ENCODE assay signal across 8 cellular contexts in the genomic region with DNA sequence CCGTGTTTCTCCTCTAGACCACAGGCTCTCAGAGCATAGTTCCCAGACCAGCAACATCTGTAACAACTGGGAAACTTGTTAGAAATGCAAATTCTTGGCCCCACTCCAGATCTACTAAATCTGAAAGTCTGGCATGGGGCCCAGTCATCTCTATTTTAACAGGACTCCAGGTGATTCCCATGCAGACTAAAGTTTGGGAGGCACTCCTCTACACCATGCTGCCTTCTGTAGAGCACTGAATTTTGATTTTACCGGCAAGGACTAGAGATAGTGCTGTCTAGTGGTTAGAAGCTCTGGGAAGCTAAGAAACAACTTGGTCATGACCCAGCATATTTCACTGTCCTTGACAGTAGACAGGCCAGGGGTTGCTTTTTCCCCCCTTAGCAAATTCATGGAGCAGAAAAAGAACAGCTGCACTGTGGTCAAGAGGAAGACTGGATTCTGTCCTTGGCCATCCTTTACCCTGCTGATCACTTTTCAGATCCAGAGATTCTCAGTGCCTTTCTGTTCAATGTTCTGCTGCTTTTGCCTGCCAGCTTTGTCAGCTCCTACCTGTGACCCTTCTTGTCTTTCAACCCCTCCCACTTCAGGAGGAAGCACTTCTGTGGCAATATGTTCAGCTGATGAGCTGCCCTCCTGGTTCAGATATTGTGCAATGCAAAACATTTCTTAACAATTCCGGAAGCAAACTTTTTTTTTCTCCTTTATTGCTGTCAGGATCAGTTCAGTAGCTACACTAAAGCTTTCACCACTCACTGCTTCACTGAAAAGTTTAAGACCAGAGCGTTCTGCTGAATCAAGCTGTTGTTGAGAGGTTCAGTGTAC.
DNase-seq lines count a peak whose midpoint lies in the region; ATAC-seq and TF ChIP-seq lines count a peak whose summit lies in the region.

No MANE protein-coding gene starts in this region.

- peaks cover 5% of the 10 kb centered on the region for H3K9me3 Mint-ChIP-seq in activated CD4-positive, alpha-beta T cell treated with anti-CD3 and anti-CD28 coated beads, Interleukin-2, amount 10 ng/mL, durations not matched to agents 24 days and 14 days
- H3K9me3 Mint-ChIP-seq in stimulated activated effector memory CD8-positive, alpha-beta T cell treated with anti-CD3 and anti-CD28 coated beads, Interleukin-12 subunit alpha, Interleukin-12 subunit beta, amount 100 ng/mL, for 72 hours = peaks cover 3% of the 10 kb centered on the region

- no peak overlapping the region for H3K4me3 ChIP-seq in SJCRH30
- H3K4me3 ChIP-seq in cardiac muscle cell = no peak overlapping the region

- H3K4me1 ChIP-seq in SJCRH30 = peaks cover 23% of the 10 kb centered on the region
- peaks cover 35% of the 10 kb centered on the region for H3K4me1 ChIP-seq in cardiac muscle cell (ENCODE audit: low read depth)

- peak; percentile 49 for ATAC-seq in HG03139 (IDR thresholded peaks at IDR 0.05; ENCODE audit: unreplicated experiment)
- peak; percentile 38 for ATAC-seq in stimulated activated effector memory CD8-positive, alpha-beta T cell treated with anti-CD3 and anti-CD28 coated beads, Interleukin-12 subunit alpha, Interleukin-12 subunit beta, amount 100 ng/mL, for 72 hours
- ATAC-seq in HG02973 (IDR thresholded peaks at IDR 0.05; ENCODE audit: unreplicated experiment) = no peak

- no peaks in the 10 kb centered on the region for H3K27me3 Mint-ChIP-seq in activated CD4-positive, alpha-beta T cell treated with anti-CD3 and anti-CD28 coated beads, Interleukin-2, amount 10 ng/mL, durations not matched to agents 24 days and 14 days

- H3K27ac ChIP-seq in SJCRH30 = peak overlapping the region; percentile 20; the same call in 1 of the 2 replicates
- H3K27ac ChIP-seq in cardiac muscle cell = peak overlapping the region; percentile 67

- H3K36me3 Mint-ChIP-seq in activated CD4-positive, alpha-beta T cell treated with anti-CD3 and anti-CD28 coated beads, Interleukin-2, amount 10 ng/mL, durations not matched to agents 24 days and 14 days (ENCODE audit: low read depth) = no peaks in the 10 kb centered on the region
- no peaks in the 10 kb centered on the region for H3K36me3 Mint-ChIP-seq in stimulated activated effector memory CD8-positive, alpha-beta T cell treated with anti-CD3 and anti-CD28 coated beads, Interleukin-12 subunit alpha, Interleukin-12 subunit beta, amount 100 ng/mL, for 72 hours

- no peaks in the 10 kb centered on the region for H3K27me3 ChIP-seq in SJCRH30
- no peaks in the 10 kb centered on the region for H3K27me3 ChIP-seq in cardiac muscle cell

- intact Hi-C loops in activated CD4-positive, alpha-beta T cell treated with anti-CD3 and anti-CD28 coated beads, Interleukin-2, amount 10 ng/mL, durations not matched to agents 24 days and 14 days (cut with micrococcal nuclease) = loop anchor here (2.0 to 10.0 kb wide), 5 partner anchors 75 to 327 kb away; no protein-coding TSS in a partner anchor

- peak overlapping the region; percentile 77 for H3K27ac Mint-ChIP-seq in activated CD4-positive, alpha-beta T cell treated with anti-CD3 and anti-CD28 coated beads, Interleukin-2, amount 10 ng/mL, durations not matched to agents 24 days and 14 days
- H3K27ac Mint-ChIP-seq in stimulated activated effector memory CD8-positive, alpha-beta T cell treated with anti-CD3 and anti-CD28 coated beads, Interleukin-12 subunit alpha, Interleukin-12 subunit beta, amount 100 ng/mL, for 72 hours = no peak overlapping the region

- no peaks in the 10 kb centered on the region for H3K9me3 ChIP-seq in SJCRH30 (replicated peaks)
- peaks cover 3% of the 10 kb centered on the region for H3K9me3 ChIP-seq in cardiac muscle cell (ENCODE audit: low read depth)

- H3K4me3 Mint-ChIP-seq in activated CD4-positive, alpha-beta T cell treated with anti-CD3 and anti-CD28 coated beads, Interleukin-2, amount 10 ng/mL, durations not matched to agents 24 days and 14 days = peak overlapping the region; percentile 78
- H3K4me3 Mint-ChIP-seq in stimulated activated effector memory CD8-positive, alpha-beta T cell treated with anti-CD3 and anti-CD28 coated beads, Interleukin-12 subunit alpha, Interleukin-12 subunit beta, amount 100 ng/mL, for 72 hours = no peak overlapping the region

- peaks cover 34% of the 10 kb centered on the region for H3K4me1 Mint-ChIP-seq in activated CD4-positive, alpha-beta T cell treated with anti-CD3 and anti-CD28 coated beads, Interleukin-2, amount 10 ng/mL, durations not matched to agents 24 days and 14 days
- peaks cover 13% of the 10 kb centered on the region for H3K4me1 Mint-ChIP-seq in stimulated activated effector memory CD8-positive, alpha-beta T cell treated with anti-CD3 and anti-CD28 coated beads, Interleukin-12 subunit alpha, Interleukin-12 subunit beta, amount 100 ng/mL, for 72 hours

- H3K36me3 ChIP-seq in SJCRH30 = no peaks in the 10 kb centered on the region
- H3K36me3 ChIP-seq in cardiac muscle cell = no peaks in the 10 kb centered on the region

- peak; percentile 74 for DNase-seq in activated CD4-positive, alpha-beta T cell treated with anti-CD3 and anti-CD28 coated beads, Interleukin-2, amount 10 ng/mL, durations not matched to agents 24 days and 14 days
- no peak for DNase-seq in activated CD4-positive, alpha-beta T cell treated with anti-CD3 and anti-CD28 coated beads, Interleukin-2, amount 50 U/mL, for 4 hours
- DNase-seq in SJCRH30 (peak; percentile 33 to 65), cardiac muscle cell (ENCODE audit: low read depth in 1 of 2, low spot score in 1 of 2) (peak; percentile 51 to 94), DMS153 treated with DMSO at 0.1 percent for 48 hours (lab: John Stamatoyannopoulos, UW; ENCODE audit: unreplicated experiment) (no peak)
- DNase-seq in stimulated activated effector memory CD8-positive, alpha-beta T cell treated with anti-CD3 and anti-CD28 coated beads, Interleukin-12 subunit alpha, Interleukin-12 subunit beta, amount 100 ng/mL, for 72 hours (ENCODE audit: low spot score in 2 of 2) = no peak

- TF ChIP-seq CTCF in cardiac muscle cell (IDR thresholded peaks at IDR 0.05; ENCODE audit: low read depth, low read length) = no peak

Comparison
In these comparisons a context has a peak if more than half of its experiments do, and no peak if none do; other contexts are left out.
1. DNase-seq: peak in activated CD4-positive, alpha-beta T cell treated with anti-CD3 and anti-CD28 coated beads, Interleukin-2, amount 10 ng/mL, durations not matched to agents 24 days and 14 days (single experiment), SJCRH30 (2 of 2) and cardiac muscle cell (2 of 2); none in activated CD4-positive, alpha-beta T cell treated with anti-CD3 and anti-CD28 coated beads, Interleukin-2, amount 50 U/mL, for 4 hours (0 of 2), stimulated activated effector memory CD8-positive, alpha-beta T cell treated with anti-CD3 and anti-CD28 coated beads, Interleukin-12 subunit alpha, Interleukin-12 subunit beta, amount 100 ng/mL, for 72 hours (0 of 2) and DMS153 treated with DMSO at 0.1 percent for 48 hours (single experiment).